8 cellular contexts compared by ENCODE assay signal in genomic region chr1:25031966-25032667, GRCh38.
DNase-seq lines count a peak whose midpoint lies in the region; ATAC-seq, FAIRE-seq and TF ChIP-seq lines count a peak whose summit lies in the region.

No MANE protein-coding gene starts in this region.

- H3K9ac ChIP-seq in keratinocyte (ENCODE audit: control insufficient read depth, extremely low read depth, insufficient read depth, low read length) (no peak overlapping the region), trophoblast cell (ENCODE audit: low read length) (no peak overlapping the region)

- H4K91ac ChIP-seq in trophoblast cell (ENCODE audit: low read depth, low read length) = no peak overlapping the region

- no peak overlapping the region for H2BK120ac ChIP-seq in trophoblast cell (ENCODE audit: insufficient read depth, low read length, poor library complexity)

- H3K9me3 ChIP-seq in keratinocyte (ENCODE audit: control insufficient read depth, low read depth, low read length) = no peaks in the 10 kb centered on the region
- H3K9me3 ChIP-seq in trophoblast cell (ENCODE audit: insufficient read depth, low read depth, low read length) = peaks cover 3% of the 10 kb centered on the region

- H4K12ac ChIP-seq in trophoblast cell (ENCODE audit: low read depth, low read length) = no peak overlapping the region

- no peaks in the 10 kb centered on the region for H3K36me3 ChIP-seq in keratinocyte (ENCODE audit: control insufficient read depth in 2 of 2, extremely low read depth in 1 of 2, insufficient read depth in 2 of 2, low read length in 2 of 2)
- no peaks in the 10 kb centered on the region for H3K36me3 ChIP-seq in trophoblast cell (ENCODE audit: control insufficient read depth in 1 of 2, insufficient read depth in 2 of 2, low read length in 2 of 2)

- DNase-seq in GM10248 (ENCODE audit: extremely low spot score) = peak; percentile 71
- DNase-seq in NCI-H1105 treated with DMSO at 0.1 percent for 48 hours (lab: John Stamatoyannopoulos, UW) = peak; percentile 71
- peak; percentile 55 for DNase-seq in activated CD8-positive, alpha-beta memory T cell treated with anti-CD3 and anti-CD28 coated beads, Interleukin-2, amount 50 U/mL, for 4 hours
- DNase-seq in keratinocyte (ENCODE audit: low read depth, low spot score) = peak; percentile 52
- DNase-seq in iPS-NIHi11 (ENCODE audit: low spot score) = no peak
- DNase-seq in trophoblast cell = no peak

- no CpG with 5 or more reads among the region's 21 CpGs for WGBS in trophoblast cell (ENCODE audit: extremely low coverage, insufficient coverage, insufficient read length)

- H3K4me2 ChIP-seq in keratinocyte (ENCODE audit: control insufficient read depth, extremely low read depth, insufficient read depth, low read depth, low read length) (no peak overlapping the region), trophoblast cell (ENCODE audit: low read length) (no peak overlapping the region)

- H3K79me1 ChIP-seq in trophoblast cell (ENCODE audit: low read length) = no peaks in the 10 kb centered on the region

- no peak overlapping the region for H2BK5ac ChIP-seq in trophoblast cell (ENCODE audit: low read depth, low read length, poor library complexity)

- peak; percentile 98 for FAIRE-seq in keratinocyte (lab: Jason Lieb, UNC)

- no peak overlapping the region for H3K14ac ChIP-seq in trophoblast cell (ENCODE audit: low read length)

- H3K79me2 ChIP-seq in keratinocyte (ENCODE audit: control insufficient read depth, insufficient read depth, low read length) (no peaks in the 10 kb centered on the region), trophoblast cell (ENCODE audit: control insufficient read depth, insufficient read depth, low read length, poor library complexity) (no peaks in the 10 kb centered on the region)

- dilution Hi-C loops in keratinocyte (cut with MboI; ENCODE audit: extremely low pct_ligation_motif_present, low sequenced_read_pairs) = no loop called here

- H3K4me1 ChIP-seq in keratinocyte (ENCODE audit: control insufficient read depth, extremely low read depth, insufficient read depth, low read length) (peaks cover 28% of the 10 kb centered on the region), trophoblast cell (ENCODE audit: control insufficient read depth in 1 of 2, insufficient read depth in 2 of 2, low read length in 2 of 2) (no peaks in the 10 kb centered on the region)

- H3K27me3 ChIP-seq in keratinocyte (ENCODE audit: control insufficient read depth, extremely low read depth, insufficient read depth, low read length) = no peaks in the 10 kb centered on the region
- no peaks in the 10 kb centered on the region for H3K27me3 ChIP-seq in trophoblast cell (ENCODE audit: insufficient read depth, low read length)

- ATAC-seq in GM21423 (IDR thresholded peaks at IDR 0.05; ENCODE audit: unreplicated experiment) (peak; percentile 32), HG03025 (IDR thresholded peaks at IDR 0.05; ENCODE audit: low FRiP score, unreplicated experiment) (no peak)

- peak; percentile 13 for TF ChIP-seq CTCF in GM10248 (IDR thresholded peaks at IDR 0.05; ENCODE audit: control extremely low read depth, extremely low read depth, low read depth, missing control alignments)
- TF ChIP-seq CTCF in keratinocyte (optimal IDR thresholded peaks at IDR 0.05 in 1 of 3, IDR thresholded peaks at IDR 0.05 in 1 of 3, conservative IDR thresholded peaks at IDR 0.05 in 1 of 3; ENCODE audit: extremely low read depth in 1 of 3, insufficient read depth in 2 of 3, low read length in 3 of 3) = peak in 1 of 3 experiments; percentile 15

- no peak overlapping the region for H4K8ac ChIP-seq in trophoblast cell (ENCODE audit: low read depth, low read length)

- no peak overlapping the region for H3K4ac ChIP-seq in trophoblast cell (ENCODE audit: low read depth, low read length)

- POLR2A ChIA-PET in GM10248 (lab: Yijun Ruan, JAX) = interaction anchor here (0.8 to 1.0 kb wide), 2 partner anchors 10 to 72 kb away, joined by 4 to 11 read pairs; no protein-coding TSS in a partner anchor

- H3K9me1 ChIP-seq in keratinocyte (ENCODE audit: control insufficient read depth, extremely low read depth, insufficient read depth, low read length) = no peaks in the 10 kb centered on the region

- CTCF ChIA-PET in GM10248 (lab: Yijun Ruan, JAX) = interaction anchor here (1.5 to 2.0 kb wide), 3 partner anchors 60 to 172 kb away, joined by 3 to 4 read pairs (median 4); no protein-coding TSS in a partner anchor

- no peak overlapping the region for H2AK5ac ChIP-seq in trophoblast cell (ENCODE audit: low read length)

- H3K27ac ChIP-seq in keratinocyte (ENCODE audit: control insufficient read depth, insufficient read depth, low read length) (peak overlapping the region; percentile 35), trophoblast cell (ENCODE audit: low read depth, low read length) (no peak overlapping the region)

- H3K23ac ChIP-seq in trophoblast cell (ENCODE audit: low read length) = no peak overlapping the region

- no peak overlapping the region for H2BK12ac ChIP-seq in trophoblast cell (ENCODE audit: low read length)

- H2AFZ ChIP-seq in keratinocyte (ENCODE audit: control insufficient read depth, low read length) = no peak overlapping the region
- no peak overlapping the region for H2AFZ ChIP-seq in trophoblast cell (ENCODE audit: insufficient read depth, low read length, poor library complexity)

- H3K18ac ChIP-seq in trophoblast cell (ENCODE audit: low read length) = no peak overlapping the region

- H4K20me1 ChIP-seq in keratinocyte (ENCODE audit: control insufficient read depth, extremely low read depth, insufficient read depth, low read length) = no peaks in the 10 kb centered on the region

- H3K4me3 ChIP-seq in keratinocyte (ENCODE audit: control insufficient read depth in 2 of 3, extremely low read depth in 1 of 3, insufficient read depth in 2 of 3, low read depth in 1 of 3, low read length in 3 of 3) (no peak overlapping the region), trophoblast cell (ENCODE audit: low read depth, low read length) (no peak overlapping the region)

Comparison
In these comparisons a context has a peak if more than half of its experiments do, and no peak if none do; other contexts are left out.
1. DNase-seq: peak in GM10248 (single experiment), NCI-H1105 treated with DMSO at 0.1 percent for 48 hours (single experiment), activated CD8-positive, alpha-beta memory T cell treated with anti-CD3 and anti-CD28 coated beads, Interleukin-2, amount 50 U/mL, for 4 hours (single experiment) and keratinocyte (single experiment); none in iPS-NIHi11 (single experiment) and trophoblast cell (0 of 2).